ENCODE assay signal across 10 cellular contexts in the genomic region with DNA sequence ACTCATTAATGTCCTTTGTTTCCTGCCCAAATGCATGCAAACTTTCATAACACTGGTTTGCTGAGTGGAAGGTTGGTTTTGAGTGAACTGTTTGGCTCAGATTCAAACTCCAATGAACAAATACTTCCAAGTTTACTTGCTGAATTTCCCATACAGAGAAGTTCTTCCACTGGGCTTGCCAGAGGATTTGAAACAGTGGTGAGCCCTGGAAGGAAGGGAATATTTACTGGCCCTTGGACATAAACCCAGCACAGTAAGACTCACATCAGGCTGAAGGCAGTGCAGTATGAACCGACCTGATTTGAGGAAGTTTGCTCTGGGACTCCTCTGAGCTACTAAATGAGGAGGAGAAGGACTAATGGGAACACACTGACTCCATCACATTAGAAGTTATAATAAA. TPM values are rescaled to one million over a fixed set of nuclear protein-coding genes. Genes with fewer than 3 reads are reported as not detected.
A peak's percentile ranks its signal among the peaks of the same experiment; 100 is the strongest.
DNase-seq lines count a peak whose midpoint lies in the region; ATAC-seq lines count a peak whose summit lies in the region.
"Had no signal": no experiment of that assay in that cellular context is flagged by ENCODE, and none has a peak within 500 bp of the region (broad histone marks: within the 10 kb centered on the region; RNA-seq: fewer than 3 reads in every experiment).

No MANE protein-coding gene starts in this region.

- DNase-seq in left cardiac atrium (peak; percentile 45), putamen (ENCODE audit: low spot score) (peak; percentile 42), NCI-H1930 (lab: John Stamatoyannopoulos, UW) (no peak), trophoblast cell (no peak), superior temporal gyrus (ENCODE audit: extremely low spot score) (no peak)
- no peak for DNase-seq in CD8-positive, alpha-beta memory T cell
- DNase-seq: activated naive CD4-positive, alpha-beta T cell treated with Interleukin-2 at 50 U/mL for 16 hours had no signal

- H3K27ac Mint-ChIP-seq in CD8-positive, alpha-beta memory T cell = peak overlapping the region in 2 of 8 donors; percentile 25 to 43
- H3K27ac Mint-ChIP-seq: stimulated activated naive CD8-positive, alpha-beta T cell treated with anti-CD3 and anti-CD28 coated beads, Interleukin-15, Interleukin-2, amounts not matched to agents 100 ng/mL and 50 ng/mL, for 24 hours had no signal

- H4K8ac ChIP-seq in trophoblast cell (ENCODE audit: low read depth, low read length) = no peak overlapping the region

- no CpG with 5 or more reads among the region's 1 CpG for WGBS in trophoblast cell (ENCODE audit: extremely low coverage, insufficient coverage, insufficient read length)

- H3K4me3 Mint-ChIP-seq in CD8-positive, alpha-beta memory T cell = peak overlapping the region in 2 of 7 donors; percentile 30 to 57
- H3K4me3 Mint-ChIP-seq: stimulated activated naive CD8-positive, alpha-beta T cell treated with anti-CD3 and anti-CD28 coated beads, Interleukin-15, Interleukin-2, amounts not matched to agents 100 ng/mL and 50 ng/mL, for 24 hours had no signal

- H3K79me1 ChIP-seq in trophoblast cell (ENCODE audit: low read length) = peaks cover 25% of the 10 kb centered on the region

- peaks cover 51 to 70% (median 67%) of the 10 kb centered on the region in 3 donors for H3K4me1 Mint-ChIP-seq in CD8-positive, alpha-beta memory T cell

- H2BK12ac ChIP-seq in trophoblast cell (ENCODE audit: low read length) = no peak overlapping the region

- no peaks in the 10 kb centered on the region for H3K9me3 ChIP-seq in BLaER1
- no peaks in the 10 kb centered on the region for H3K9me3 ChIP-seq in trophoblast cell (ENCODE audit: insufficient read depth, low read depth, low read length)
- H3K9me3 ChIP-seq in CD8-positive, alpha-beta memory T cell (ENCODE audit: low read length) = no peaks in the 10 kb centered on the region

- H3K9ac ChIP-seq in BLaER1 (peak overlapping the region; percentile 87), trophoblast cell (ENCODE audit: low read length) (no peak overlapping the region)

- peaks cover 73% of the 10 kb centered on the region for H3K4me1 ChIP-seq in BLaER1
- H3K4me1 ChIP-seq in trophoblast cell (ENCODE audit: control insufficient read depth in 1 of 2, insufficient read depth in 2 of 2, low read length in 2 of 2) = peaks cover 22 to 23% of the 10 kb centered on the region in 2 experiments
- H3K4me1 ChIP-seq in CD8-positive, alpha-beta memory T cell (ENCODE audit: insufficient read depth, low read length) = peaks cover 14% of the 10 kb centered on the region

- no peak overlapping the region for H4K12ac ChIP-seq in trophoblast cell (ENCODE audit: low read depth, low read length)

- H2BK120ac ChIP-seq in trophoblast cell (ENCODE audit: insufficient read depth, low read length, poor library complexity) = no peak overlapping the region

- peaks cover 0 to 1% of the 10 kb centered on the region in 2 donors for H3K27me3 Mint-ChIP-seq in CD8-positive, alpha-beta memory T cell
- H3K27me3 Mint-ChIP-seq: stimulated activated naive CD8-positive, alpha-beta T cell treated with anti-CD3 and anti-CD28 coated beads, Interleukin-15, Interleukin-2, amounts not matched to agents 100 ng/mL and 50 ng/mL, for 24 hours had no signal

- H3K27me3 ChIP-seq in BLaER1 (no peaks in the 10 kb centered on the region), trophoblast cell (ENCODE audit: insufficient read depth, low read length) (no peaks in the 10 kb centered on the region)
- H3K27me3 ChIP-seq in CD8-positive, alpha-beta memory T cell (ENCODE audit: insufficient read depth, low read length, poor library complexity, severe bottlenecking) = no peaks in the 10 kb centered on the region

- H3K4me3 ChIP-seq in BLaER1 = peak overlapping the region; percentile 83
- no peak overlapping the region for H3K4me3 ChIP-seq in trophoblast cell (ENCODE audit: low read depth, low read length)
- H3K4me3 ChIP-seq in CD8-positive, alpha-beta memory T cell (ENCODE audit: low read length) = no peak overlapping the region

- ATAC-seq in left cardiac atrium = peak; percentile 7 to 24

- H2AK5ac ChIP-seq in trophoblast cell (ENCODE audit: low read length) = no peak overlapping the region

- POLR2A ChIA-PET in CD8-positive, alpha-beta memory T cell (lab: Charles Lee) = no interaction called here

- H3K4me2 ChIP-seq in BLaER1 (peak overlapping the region; percentile 92), trophoblast cell (ENCODE audit: low read length) (no peak overlapping the region)

- H4K20me1 ChIP-seq in BLaER1 = peaks cover 57% of the 10 kb centered on the region

- H3K36me3 Mint-ChIP-seq in CD8-positive, alpha-beta memory T cell = peaks cover 0 to 13% (median 4%) of the 10 kb centered on the region in 3 donors

- H3K27ac ChIP-seq in BLaER1 = peak overlapping the region; percentile 10; the same call in 1 of the 2 replicates
- peak overlapping the region; percentile 60 for H3K27ac ChIP-seq in angular gyrus (ENCODE audit: low read depth, low read length)
- no peak overlapping the region for H3K27ac ChIP-seq in trophoblast cell (ENCODE audit: low read depth, low read length)
- no peak overlapping the region for H3K27ac ChIP-seq in CD8-positive, alpha-beta memory T cell (ENCODE audit: low read depth, low read length)

- peaks cover 5% of the 10 kb centered on the region for H3K79me2 ChIP-seq in trophoblast cell (ENCODE audit: control insufficient read depth, insufficient read depth, low read length, poor library complexity)

- H3K23ac ChIP-seq in trophoblast cell (ENCODE audit: low read length) = no peak overlapping the region

- no peak overlapping the region for H2BK5ac ChIP-seq in trophoblast cell (ENCODE audit: low read depth, low read length, poor library complexity)

- no peak overlapping the region for H2AFZ ChIP-seq in trophoblast cell (ENCODE audit: insufficient read depth, low read length, poor library complexity)

- H3K18ac ChIP-seq in trophoblast cell (ENCODE audit: low read length) = no peak overlapping the region

- H3K36me3 ChIP-seq in BLaER1 (peaks cover 52% of the 10 kb centered on the region), trophoblast cell (ENCODE audit: control insufficient read depth in 1 of 2, insufficient read depth in 2 of 2, low read length in 2 of 2) (peaks cover 0 to 1% of the 10 kb centered on the region in 2 experiments)
- H3K36me3 ChIP-seq in CD8-positive, alpha-beta memory T cell (ENCODE audit: insufficient read depth, low read length) = no peaks in the 10 kb centered on the region

- intact Hi-C loops in left cardiac atrium (cut with DNase I) = loop anchor here (2.0 to 10.0 kb wide), 2 partner anchors 117 to 119 kb away; a partner anchor contains a TSS

- no peak overlapping the region for H3K14ac ChIP-seq in trophoblast cell (ENCODE audit: low read length)

- no peaks in the 10 kb centered on the region for H3K9me3 Mint-ChIP-seq in CD8-positive, alpha-beta memory T cell
- H3K9me3 Mint-ChIP-seq: stimulated activated naive CD8-positive, alpha-beta T cell treated with anti-CD3 and anti-CD28 coated beads, Interleukin-15, Interleukin-2, amounts not matched to agents 100 ng/mL and 50 ng/mL, for 24 hours had no signal

- CTCF ChIA-PET in CD8-positive, alpha-beta memory T cell (lab: Charles Lee) = no interaction called here

- H3K4ac ChIP-seq in trophoblast cell (ENCODE audit: low read depth, low read length) = no peak overlapping the region

- H4K91ac ChIP-seq in trophoblast cell (ENCODE audit: low read depth, low read length) = no peak overlapping the region

RNA-seq across cellular contexts. Expression of a gene that starts 3.8 kb away (rescaled TPM):
- 10 to 100 TPM; 11.2 to 13.2 TPM for total RNA-seq in left cardiac atrium
- polyA plus RNA-seq in trophoblast cell (2013) = 17.6 and 19.0 TPM in 2 replicates
- total RNA-seq in CD8-positive, alpha-beta memory T cell = 10 to 100 TPM; 11.3 to 12.2 TPM
- polyA plus RNA-seq in CD8-positive, alpha-beta memory T cell = 20.3 TPM

Comparison
In these comparisons a context has a peak if more than half of its experiments do, and no peak if none do; other contexts are left out.
1. H3K27ac ChIP-seq: peak in BLaER1 (single experiment) and angular gyrus (single experiment); none in trophoblast cell (single experiment) and CD8-positive, alpha-beta memory T cell (single experiment).
2. DNase-seq: peak in left cardiac atrium (single experiment) and putamen (single experiment); none in NCI-H1930 (0 of 2), trophoblast cell (0 of 2), superior temporal gyrus (single experiment) and CD8-positive, alpha-beta memory T cell (0 of 5).